ENCODE assay signal across 23 cellular contexts in the genomic region with DNA sequence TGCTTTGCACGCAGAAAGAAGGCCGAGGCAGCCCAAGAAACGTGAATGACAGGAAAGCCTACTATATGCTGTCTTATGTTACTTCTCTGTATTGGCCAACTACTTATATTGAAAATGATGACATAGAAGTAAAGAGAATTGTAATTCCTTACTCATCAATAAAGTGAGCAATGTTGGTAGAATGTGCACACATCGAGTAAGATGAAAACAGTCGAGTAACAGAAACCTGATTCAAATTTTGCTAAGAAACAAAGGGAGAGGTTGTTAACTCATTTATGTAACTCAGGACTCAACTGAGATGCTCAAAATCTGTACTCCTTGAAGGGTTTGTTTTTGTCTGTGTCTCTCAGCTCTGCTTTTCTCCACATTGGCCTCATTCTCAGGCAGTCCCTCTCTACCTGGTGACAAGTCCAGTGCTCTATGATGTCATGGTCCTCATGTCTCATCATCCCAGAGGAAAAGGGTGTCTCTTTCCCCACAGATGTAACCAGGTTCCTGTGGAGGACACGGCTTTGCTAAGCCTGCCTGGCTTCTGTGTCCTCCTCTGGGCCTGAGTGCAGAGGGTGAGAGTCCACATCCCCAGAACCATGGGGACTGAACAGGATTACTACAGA.
"Had no signal": no experiment of that assay in that cellular context is flagged by ENCODE, and none has a peak within 500 bp of the region (broad histone marks: within the 10 kb centered on the region; RNA-seq: fewer than 3 reads in every experiment).

No MANE protein-coding gene starts in this region.

- H3K79me2 ChIP-seq: hepatocyte, parathyroid adenoma had no signal

- H3K4me2 ChIP-seq: hepatocyte had no signal

- H3K9ac ChIP-seq: parathyroid adenoma had no signal

- H2AFZ ChIP-seq: hepatocyte, parathyroid adenoma had no signal

- H3K4me3 ChIP-seq: coronary artery, hepatocyte, left ventricle myocardium inferior, lung, prostate gland, spleen, testis, tibial nerve had no signal

- H3K9me3 ChIP-seq: left ventricle myocardium inferior, prostate gland, spleen, testis, tibial nerve had no signal

- H3K36me3 Mint-ChIP-seq: naive thymus-derived CD4-positive, alpha-beta T cell; stimulated activated naive B cell treated with anti-CD40 and anti-IgM and Interleukin-4, amounts not matched to agents 10 μg/mL and 1 μg/mL and 100 μg/mL, for 72 hours had no signal

- H3K9me3 Mint-ChIP-seq: endodermal cell; stimulated activated naive B cell treated with anti-CD40 and anti-IgM and Interleukin-4, amounts not matched to agents 10 μg/mL and 1 μg/mL and 100 μg/mL, for 72 hours; stimulated activated naive CD8-positive, alpha-beta T cell treated with anti-CD3 and anti-CD28 coated beads, Interleukin-15, amount 100 ng/mL, for 72 hours had no signal

- H3K4me3 Mint-ChIP-seq: endodermal cell; naive thymus-derived CD4-positive, alpha-beta T cell; nephron progenitor cell; stimulated activated naive B cell treated with anti-CD40 and anti-IgM and Interleukin-4, amounts not matched to agents 10 μg/mL and 1 μg/mL and 100 μg/mL, for 72 hours; stimulated activated naive CD8-positive, alpha-beta T cell treated with anti-CD3 and anti-CD28 coated beads, Interleukin-15, amount 100 ng/mL, for 72 hours had no signal

- H3K4me1 Mint-ChIP-seq: stimulated activated naive CD8-positive, alpha-beta T cell treated with anti-CD3 and anti-CD28 coated beads, Interleukin-15, amount 100 ng/mL, for 72 hours had no signal

- H3K36me3 ChIP-seq: left ventricle myocardium inferior, prostate gland, spleen, tibial nerve had no signal

- H3K27me3 ChIP-seq: testis had no signal

- FAIRE-seq: endothelial cell of umbilical vein, kidney had no signal

- ATAC-seq: left cardiac atrium; naive thymus-derived CD4-positive, alpha-beta T cell; sciatic nerve; stimulated activated naive B cell treated with anti-CD40 and anti-IgM and Interleukin-4, amounts not matched to agents 10 μg/mL and 1 μg/mL and 100 μg/mL, for 72 hours had no signal

- H3K27ac ChIP-seq: coronary artery, hepatocyte, left ventricle myocardium inferior, parathyroid adenoma, prostate gland, spleen, testis, tibial nerve had no signal

- DNase-seq: effector CD4-positive, alpha-beta T cell; endodermal cell; head of caudate nucleus; kidney; left cardiac atrium; left ventricle myocardium inferior; naive thymus-derived CD4-positive, alpha-beta T cell; nephron progenitor cell; spleen; stimulated activated CD4-positive, alpha-beta T cell treated with anti-CD3 and anti-CD28 coated beads, Interleukin-15, amount 100 ng/mL, for 24 hours; stimulated activated CD4-positive, alpha-beta T cell treated with anti-CD3 and anti-CD28 coated beads, Interleukin-1b, Interleukin-23, amount 100 ng/mL, for 48 hours; stimulated activated CD4-positive, alpha-beta T cell treated with anti-CD3 and anti-CD28 coated beads, Interleukin-4, amount 100 ng/mL, for 24 hours; stimulated activated naive B cell treated with anti-CD40 and anti-IgM and Interleukin-4, amounts not matched to agents 10 μg/mL and 1 μg/mL and 100 μg/mL, for 72 hours; stimulated activated naive CD8-positive, alpha-beta T cell treated with anti-CD3 and anti-CD28 coated beads, Interleukin-15, amount 100 ng/mL, for 72 hours; testis had no signal

- H3K27ac Mint-ChIP-seq: endodermal cell; nephron progenitor cell; stimulated activated naive B cell treated with anti-CD40 and anti-IgM and Interleukin-4, amounts not matched to agents 10 μg/mL and 1 μg/mL and 100 μg/mL, for 72 hours had no signal

- H3K4me1 ChIP-seq: left ventricle myocardium inferior, parathyroid adenoma, prostate gland, testis had no signal
